6 cellular contexts compared by ENCODE assay signal in the genomic region with DNA sequence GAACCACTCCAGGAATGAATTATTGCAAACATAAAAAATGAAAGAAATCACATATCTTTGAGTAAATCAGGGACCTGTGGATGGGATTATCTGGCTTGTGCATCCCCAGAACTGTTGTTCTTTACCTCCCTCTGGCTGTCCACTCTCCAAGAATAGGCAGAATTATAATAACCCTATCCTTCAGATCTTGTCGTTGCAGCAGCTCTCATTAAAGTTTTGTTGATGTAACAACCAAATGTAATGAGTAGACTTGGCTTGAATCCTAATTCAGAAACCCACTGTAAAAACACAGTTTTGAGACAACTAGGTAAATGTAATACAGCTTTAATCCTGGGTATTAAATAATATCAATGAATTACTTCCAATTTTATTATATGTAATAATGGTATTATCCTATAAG.
"Had no signal": no experiment of that assay in that cellular context is flagged by ENCODE, and none has a peak within 500 bp of the region (broad histone marks: within the 10 kb centered on the region; RNA-seq: fewer than 3 reads in every experiment).

No MANE protein-coding gene starts in this region.

- H3K27ac Mint-ChIP-seq: IgD-negative memory B cell had no signal

- H3K27me3 Mint-ChIP-seq: IgD-negative memory B cell had no signal

- H3K36me3 Mint-ChIP-seq: IgD-negative memory B cell had no signal

- H3K9me3 ChIP-seq: HAP-1 had no signal

- H3K9me3 Mint-ChIP-seq: HFFc6, IgD-negative memory B cell had no signal

- DNase-seq: GOT3, H7 had no signal

- H3K4me1 ChIP-seq: HAP-1 had no signal

- H3K4me3 ChIP-seq: HAP-1 had no signal

- H3K27ac ChIP-seq: HL-60 had no signal

- H3K36me3 ChIP-seq: HAP-1 had no signal
